1 cellular context compared by ENCODE assay signal in the genomic region with DNA sequence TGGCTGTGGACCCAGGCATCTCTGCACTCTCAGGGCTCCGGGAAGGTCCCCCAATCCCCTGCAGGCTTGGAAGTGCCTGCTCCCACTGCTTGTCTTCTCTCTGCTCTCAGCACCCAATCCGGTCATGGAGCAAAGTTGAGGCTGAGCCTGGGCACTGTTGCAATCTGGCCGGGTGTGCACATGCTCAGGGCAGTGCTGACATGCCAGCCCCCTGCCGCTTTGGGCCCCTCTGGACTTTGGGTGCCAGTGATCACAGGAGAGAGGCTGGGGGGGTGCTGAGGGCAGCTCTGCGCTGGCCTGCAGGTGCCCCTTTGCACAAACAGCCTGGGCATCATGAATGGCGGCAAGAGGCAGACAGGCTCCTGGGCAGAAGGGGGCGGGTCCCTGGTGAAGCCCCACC.
TF ChIP-seq lines count a peak whose summit lies in the region.

No MANE protein-coding gene starts in this region.

TF ChIP-seq in H1, 55 proteins besides CTCF, POLR2A, EP300 and RAD21:
- no peak for TF ChIP-seq CBX8 (IDR thresholded peaks at IDR 0.05; ENCODE audit: borderline replicate concordance, low read depth, low read length)
- TF ChIP-seq, protein P1, sequence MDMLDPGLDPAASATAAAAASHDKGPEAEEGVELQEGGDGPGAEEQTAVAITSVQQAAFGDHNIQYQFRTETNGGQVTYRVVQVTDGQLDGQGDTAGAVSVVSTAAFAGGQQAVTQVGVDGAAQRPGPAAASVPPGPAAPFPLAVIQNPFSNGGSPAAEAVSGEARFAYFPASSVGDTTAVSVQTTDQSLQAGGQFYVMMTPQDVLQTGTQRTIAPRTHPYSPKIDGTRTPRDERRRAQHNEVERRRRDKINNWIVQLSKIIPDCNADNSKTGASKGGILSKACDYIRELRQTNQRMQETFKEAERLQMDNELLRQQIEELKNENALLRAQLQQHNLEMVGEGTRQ (IDR thresholded peaks at IDR 0.05; ENCODE audit: low read length) = no peak
- TF ChIP-seq POU5F1 (IDR thresholded peaks at IDR 0.05; ENCODE audit: low read depth, low read length) = no peak
- no peak for TF ChIP-seq TCF12 (IDR thresholded peaks at IDR 0.05; ENCODE audit: low read depth, low read length)
- no peak for TF ChIP-seq EZH2 (IDR thresholded peaks at IDR 0.05; ENCODE audit: low read depth, low read length, severe bottlenecking)
- no peak for TF ChIP-seq GTF2F1 (IDR thresholded peaks at IDR 0.05; ENCODE audit: borderline replicate concordance, low read depth, low read length)
- TF ChIP-seq MAFK (IDR thresholded peaks at IDR 0.05; ENCODE audit: low read depth, low read length) = no peak
- TF ChIP-seq CBX5 (IDR thresholded peaks at IDR 0.05; ENCODE audit: low read depth, low read length) = no peak
- no peak for TF ChIP-seq SP4 (IDR thresholded peaks at IDR 0.05; ENCODE audit: low read length)
- TF ChIP-seq GABPA (IDR thresholded peaks at IDR 0.05; ENCODE audit: borderline replicate concordance, insufficient read depth, low read length) = no peak
- no peak for TF ChIP-seq TAF7 (optimal IDR thresholded peaks at IDR 0.05; ENCODE audit: borderline replicate concordance, low read depth, low read length)
- TF ChIP-seq JUN (IDR thresholded peaks at IDR 0.05; ENCODE audit: low read depth, low read length) = no peak
- no peak for TF ChIP-seq PHF8 (conservative IDR thresholded peaks at IDR 0.05; ENCODE audit: low read depth, low read length)
